In the genomic region with DNA sequence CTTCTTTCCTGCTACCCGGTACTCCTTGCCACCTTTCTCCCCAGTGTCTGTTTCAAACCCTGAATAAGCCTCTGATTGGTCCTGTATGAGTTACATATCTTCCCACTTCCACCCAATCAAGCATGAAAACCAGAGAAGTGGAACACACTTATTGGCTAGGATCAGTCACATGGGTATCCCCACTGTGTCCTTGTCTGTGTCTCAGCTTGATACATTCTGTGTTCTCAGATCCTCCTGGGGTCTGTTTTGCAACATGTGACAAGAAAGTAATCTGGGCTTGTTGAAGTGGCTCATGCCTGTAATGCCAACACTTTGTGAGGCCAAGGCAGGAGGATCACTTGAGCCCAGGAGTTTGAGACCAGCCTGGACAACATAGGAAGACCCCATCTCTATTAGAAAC, we compare ENCODE assay signal across 23 cellular contexts. TPM values are rescaled to one million over a fixed set of nuclear protein-coding genes. Genes with fewer than 3 reads are reported as not detected.
DNase-seq lines count a peak whose midpoint lies in the region; ATAC-seq, FAIRE-seq and TF ChIP-seq lines count a peak whose summit lies in the region.
"Had no signal": no experiment of that assay in that cellular context is flagged by ENCODE, and none has a peak within 500 bp of the region (broad histone marks: within the 10 kb centered on the region; RNA-seq: fewer than 3 reads in every experiment).

No MANE protein-coding gene starts in this region.

- 27% methylated on average over 1 of the region's 1 CpG for WGBS in K562 (ENCODE audit: insufficient coverage, low coverage, missing lambda C conversion rate)

- H3K4me3 ChIP-seq in K562, result no peak overlapping the region
- H3K4me3 ChIP-seq: heart left ventricle, psoas muscle, thyroid gland had no signal

- H3K36me3 Mint-ChIP-seq in stimulated activated naive B cell treated with anti-CD40 and anti-IgM and Interleukin-4, amounts not matched to agents 10 μg/mL and 1 μg/mL and 100 μg/mL, for 72 hours, result no peaks in the 10 kb centered on the region
- H3K36me3 Mint-ChIP-seq: activated CD4-positive, alpha-beta memory T cell treated with anti-CD3 and anti-CD28 coated beads for 36 hours; natural killer cell treated with Interleukin-12 subunit alpha and Interleukin-12 subunit beta and Interleukin-15 and Interleukin-18, amount 100 ng/mL, for 72 hours had no signal

- ATAC-seq in K562 (peak; percentile 58; the same call in 2 of the 3 replicates), HG02970 (IDR thresholded peaks at IDR 0.05; ENCODE audit: low FRiP score, unreplicated experiment) (no peak)
- ATAC-seq in stimulated activated naive B cell treated with anti-CD40 and anti-IgM and Interleukin-4, amounts not matched to agents 10 μg/mL and 1 μg/mL and 100 μg/mL, for 72 hours (replicated peaks), result peak; percentile 70 to 86
- ATAC-seq: effector memory CD8-positive, alpha-beta T cell; heart left ventricle; natural killer cell treated with Interleukin-12 subunit alpha and Interleukin-12 subunit beta and Interleukin-15 and Interleukin-18, amount 100 ng/mL, for 72 hours; psoas muscle had no signal

- no peaks in the 10 kb centered on the region for H4K20me1 ChIP-seq in K562 (replicated peaks; ENCODE audit: control insufficient read depth, insufficient read depth, low read length)

- peak; percentile 44 for FAIRE-seq in K562 (lab: Jason Lieb, UNC)
- FAIRE-seq: islet of Langerhans had no signal

- POLR2A ChIA-PET in K562 (lab: Yijun Ruan, JAX), result no interaction called here

- H3K79me2 ChIP-seq in K562 (ENCODE audit: control insufficient read depth, insufficient read depth, low read length), result no peaks in the 10 kb centered on the region

- peaks cover 0 to 3% of the 10 kb centered on the region in 2 donors for H3K9me3 Mint-ChIP-seq in stimulated activated naive B cell treated with anti-CD40 and anti-IgM and Interleukin-4, amounts not matched to agents 10 μg/mL and 1 μg/mL and 100 μg/mL, for 72 hours
- H3K9me3 Mint-ChIP-seq: activated CD4-positive, alpha-beta memory T cell treated with anti-CD3 and anti-CD28 coated beads for 36 hours; effector memory CD8-positive, alpha-beta T cell; natural killer cell treated with Interleukin-12 subunit alpha and Interleukin-12 subunit beta and Interleukin-15 and Interleukin-18, amount 100 ng/mL, for 72 hours had no signal

- H3K36me3 ChIP-seq in K562 (ENCODE audit: control insufficient read depth, insufficient read depth, low read length), result no peaks in the 10 kb centered on the region
- H3K36me3 ChIP-seq: heart left ventricle, thyroid gland had no signal

- H3K4me3 Mint-ChIP-seq in stimulated activated naive B cell treated with anti-CD40 and anti-IgM and Interleukin-4, amounts not matched to agents 10 μg/mL and 1 μg/mL and 100 μg/mL, for 72 hours, result no peak overlapping the region
- H3K4me3 Mint-ChIP-seq: activated CD4-positive, alpha-beta memory T cell treated with anti-CD3 and anti-CD28 coated beads for 36 hours; effector memory CD8-positive, alpha-beta T cell; natural killer cell treated with Interleukin-12 subunit alpha and Interleukin-12 subunit beta and Interleukin-15 and Interleukin-18, amount 100 ng/mL, for 72 hours had no signal

- no peak overlapping the region for H3K27ac ChIP-seq in K562 (ENCODE audit: extremely low read depth, low read depth, low read length)
- H3K27ac ChIP-seq: heart left ventricle, psoas muscle, thyroid gland, VCaP had no signal

- H3K27ac Mint-ChIP-seq in stimulated activated naive B cell treated with anti-CD40 and anti-IgM and Interleukin-4, amounts not matched to agents 10 μg/mL and 1 μg/mL and 100 μg/mL, for 72 hours, result peak overlapping the region; percentile 48
- H3K27ac Mint-ChIP-seq: activated CD4-positive, alpha-beta memory T cell treated with anti-CD3 and anti-CD28 coated beads for 36 hours; effector memory CD8-positive, alpha-beta T cell; natural killer cell treated with Interleukin-12 subunit alpha and Interleukin-12 subunit beta and Interleukin-15 and Interleukin-18, amount 100 ng/mL, for 72 hours had no signal

- H3K4me1 ChIP-seq in K562 (replicated peaks in 1 of 2; ENCODE audit: control insufficient read depth in 2 of 2, insufficient read depth in 2 of 2, low read length in 2 of 2), result peaks cover 0 to 3% of the 10 kb centered on the region in 2 experiments; a peak in 1 of 5 replicates
- H3K4me1 ChIP-seq: heart left ventricle, psoas muscle, thyroid gland had no signal

- no peak for TF ChIP-seq CTCF in K562 (IDR thresholded peaks at IDR 0.05 in 2 of 3, conservative IDR thresholded peaks at IDR 0.05 in 1 of 3; ENCODE audit: insufficient read depth in 2 of 3, low read depth in 1 of 3, low read length in 3 of 3)

- no peaks in the 10 kb centered on the region for H3K27me3 Mint-ChIP-seq in stimulated activated naive B cell treated with anti-CD40 and anti-IgM and Interleukin-4, amounts not matched to agents 10 μg/mL and 1 μg/mL and 100 μg/mL, for 72 hours
- H3K27me3 Mint-ChIP-seq: activated CD4-positive, alpha-beta memory T cell treated with anti-CD3 and anti-CD28 coated beads for 36 hours had no signal

- no peak overlapping the region for H3K9ac ChIP-seq in K562 (ENCODE audit: insufficient read depth in 1 of 2, low read depth in 2 of 2, low read length in 2 of 2)

- no peaks in the 10 kb centered on the region for H3K9me1 ChIP-seq in K562 (ENCODE audit: control insufficient read depth, insufficient read depth, low read length)

- CTCF ChIA-PET in K562 (lab: Yijun Ruan, JAX; ENCODE audit: low intra/inter-chr PET ratio), result no interaction called here

- TF ChIP-seq RAD21 in K562 (CRISPR knock-in tag; conservative IDR thresholded peaks at IDR 0.05 in 1 of 2, IDR thresholded peaks at IDR 0.05 in 1 of 2), result no peak

- H3K4me2 ChIP-seq in K562 (ENCODE audit: insufficient read depth, low read length), result no peak overlapping the region

- H3K4me1 Mint-ChIP-seq in stimulated activated naive B cell treated with anti-CD40 and anti-IgM and Interleukin-4, amounts not matched to agents 10 μg/mL and 1 μg/mL and 100 μg/mL, for 72 hours, result peaks cover 5 to 8% of the 10 kb centered on the region in 2 donors

- no peak for TF ChIP-seq POLR2A in K562 (conservative IDR thresholded peaks at IDR 0.05)

- peaks cover 2% of the 10 kb centered on the region; the same call in 1 of the 2 replicates for H3K9me3 ChIP-seq in K562 (replicated peaks; ENCODE audit: control insufficient read depth, insufficient read depth, low read depth, low read length)
- H3K9me3 ChIP-seq: psoas muscle, thyroid gland had no signal

- BruUV-seq in K562 (replicated peaks; lab: Mats Ljungman, UMichigan), result no TSS peak

- in situ Hi-C loops in K562 (cut with MboI), result no loop called here

- peak; percentile 2 for DNase-seq in NCI-H82 (lab: John Stamatoyannopoulos, UW)
- no peak for DNase-seq in NCI-H82 treated with DMSO at 0.1 percent for 48 hours (lab: John Stamatoyannopoulos, UW; ENCODE audit: unreplicated experiment)
- DNase-seq in NCI-H2171 (lab: John Stamatoyannopoulos, UW), result peak; percentile 86
- DNase-seq in K562 (ENCODE audit: extremely low read depth in 1 of 4, low spot score in 3 of 4), result peak in 1 of 4 experiments; percentile 42
- DNase-seq in stimulated activated naive B cell treated with anti-CD40 and anti-IgM and Interleukin-4, amounts not matched to agents 10 μg/mL and 1 μg/mL and 100 μg/mL, for 72 hours, result no peak
- no peak for DNase-seq in NCI-H2081 treated with DMSO at 0.1 percent for 48 hours (lab: John Stamatoyannopoulos, UW)
- DNase-seq in activated CD8-positive, alpha-beta memory T cell treated with anti-CD3 and anti-CD28 coated beads, Interleukin-2, amount 50 U/mL, for 48 hours, result no peak
- DNase-seq: 8988T; activated CD4-positive, alpha-beta memory T cell treated with anti-CD3 and anti-CD28 coated beads for 36 hours; central memory CD4-positive, alpha-beta T cell; DMS153; effector memory CD8-positive, alpha-beta T cell; HCEC 1CT; heart left ventricle; mesenchymal stem cell; RPMI8226; thyroid gland had no signal

- no peak overlapping the region for H2AFZ ChIP-seq in K562 (ENCODE audit: low read depth, low read length)

- intact Hi-C loops in K562 (cut with micrococcal nuclease), result no loop called here

- peaks cover 1 to 4% of the 10 kb centered on the region in 2 experiments; a peak in 2 of 5 replicates for H3K27me3 ChIP-seq in K562 (ENCODE audit: control insufficient read depth in 2 of 2, insufficient read depth in 2 of 2, low read length in 2 of 2)
- H3K27me3 ChIP-seq: heart left ventricle, thyroid gland had no signal

- TF ChIP-seq EP300 in K562 (IDR thresholded peaks at IDR 0.05; ENCODE audit: low read length), result no peak

TF ChIP-seq in K562, 482 proteins besides CTCF, POLR2A, EP300 and RAD21 (continues in another document):
- no peak for TF ChIP-seq XRCC3 (IDR thresholded peaks at IDR 0.05)

RNA-seq across cellular contexts. Expression of gene MCHR1, which starts 23.9 kb away (rescaled TPM):
- total RNA-seq in K562 (2011; cell fraction: chromatin; rRNA removed; ENCODE audit: low replicate concordance), result 1.5 TPM in 1 of 2 replicates, not detected in the other
- 0.26 and 1.2 TPM in 2 replicates for total RNA-seq in K562 (2011; cell fraction: nucleolus; rRNA removed)
- 0.22 TPM in 1 of 2 replicates, not detected in the other for total RNA-seq in K562 (2011; cell fraction: nucleoplasm; rRNA removed)
- total RNA-seq in K562 (2014; rRNA removed) (not detected in 2 replicates), K562 (2014; rRNA removed; fragmentation: Illumina TruSeq; extraction: Trizol) (not detected in 2 replicates), K562 (2015; rRNA removed; fragmentation: Illumina TruSeq; extraction: Trizol) (not detected in 2 replicates), K562 (2021) (not detected in 2 replicates)
- polyA plus RNA-seq in K562 (2011; rRNA removed) (0.31 and 0.50 TPM in 2 replicates), K562 (2014; fragmentation: Illumina TruSeq; extraction: Trizol) (not detected in 2 replicates), K562 (2014; fragmentation: Nextera tagmentation; extraction: Ambion mirVana) (under 1 TPM in 1 of 2 experiments, not detected in 1; 0.03 TPM), K562 (2014; rRNA removed) (not detected in 2 replicates)
- polyA plus RNA-seq in K562 (2011; cell fraction: cytosol; rRNA removed), result 0.47 and 0.81 TPM in 2 replicates
- 0.25 and 0.57 TPM in 2 replicates for polyA plus RNA-seq in K562 (2011; cell fraction: nucleus; rRNA removed)
- polyA plus RNA-seq in K562 (2012), result 0.03 and 0.20 TPM in 2 replicates
- 0.09 and 2.6 TPM in 2 replicates for polyA minus RNA-seq in K562 (2011; rRNA and poly(A)+ RNA removed)
- 1.7 TPM in 1 of 2 replicates, not detected in the other for polyA minus RNA-seq in K562 (2011; cell fraction: cytosol; rRNA and poly(A)+ RNA removed)
- polyA minus RNA-seq in K562 (2011; cell fraction: nucleus; rRNA and poly(A)+ RNA removed), result not detected in 2 replicates
- total RNA-seq: activated CD4-positive, alpha-beta memory T cell treated with anti-CD3 and anti-CD28 coated beads for 36 hours; MCF 10A; natural killer cell treated with Interleukin-12 subunit alpha and Interleukin-12 subunit beta and Interleukin-15 and Interleukin-18, amount 100 ng/mL, for 72 hours; thyroid gland had no signal

Comparison
In these comparisons a context has a peak if more than half of its experiments do, and no peak if none do; other contexts are left out.
1. DNase-seq: peak in NCI-H82 (single experiment) and NCI-H2171 (single experiment); none in NCI-H82 treated with DMSO at 0.1 percent for 48 hours (single experiment), stimulated activated naive B cell treated with anti-CD40 and anti-IgM and Interleukin-4, amounts not matched to agents 10 μg/mL and 1 μg/mL and 100 μg/mL, for 72 hours (single experiment), NCI-H2081 treated with DMSO at 0.1 percent for 48 hours (single experiment) and activated CD8-positive, alpha-beta memory T cell treated with anti-CD3 and anti-CD28 coated beads, Interleukin-2, amount 50 U/mL, for 48 hours (single experiment).